In the genomic region with DNA sequence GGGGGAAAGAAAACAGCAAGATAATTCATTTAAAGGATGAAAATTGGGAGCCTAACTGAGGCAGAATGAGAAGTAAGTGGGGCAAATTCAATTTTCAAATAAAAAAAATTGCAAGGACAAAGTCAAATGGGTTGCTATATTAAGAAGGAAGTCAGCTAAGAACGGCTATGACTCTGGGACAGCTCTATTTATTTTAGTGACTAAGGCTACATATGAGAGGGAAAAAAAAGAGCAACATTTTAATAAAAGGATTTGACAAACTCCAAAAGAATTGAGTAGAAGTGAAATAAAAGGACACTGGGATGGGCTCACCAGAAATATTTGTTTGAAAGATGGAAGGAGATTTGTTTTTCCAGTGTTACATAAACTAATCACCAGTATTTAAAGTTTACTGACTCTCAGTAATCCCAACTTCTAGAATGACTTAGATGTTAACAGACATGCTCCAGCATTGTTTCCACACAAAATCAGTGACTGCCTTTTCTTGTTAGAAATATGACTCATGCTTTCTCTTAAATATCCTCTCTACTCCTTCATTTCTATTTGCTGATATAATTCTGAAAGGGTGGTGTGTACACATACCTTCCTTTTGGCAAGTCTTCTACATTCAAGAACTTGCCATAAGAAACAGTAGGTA, we compare ENCODE assay signal across 13 cellular contexts.
DNase-seq lines count a peak whose midpoint lies in the region; TF ChIP-seq lines count a peak whose summit lies in the region.
"Had no signal": no experiment of that assay in that cellular context is flagged by ENCODE, and none has a peak within 500 bp of the region (broad histone marks: within the 10 kb centered on the region; RNA-seq: fewer than 3 reads in every experiment).

No MANE protein-coding gene starts in this region.

- no peak for TF ChIP-seq CTCF in fibroblast of the aortic adventitia (IDR thresholded peaks at IDR 0.05; ENCODE audit: insufficient read depth, low read length)
- TF ChIP-seq CTCF in stomach (IDR thresholded peaks at IDR 0.05): no peak

- WGBS in stomach, 5 donors: 8 to 32% (median 10%) methylated on average over 1 of the region's 1 CpG

- H3K4me3 ChIP-seq in SJSA1 (no peak overlapping the region), fibroblast of the aortic adventitia (ENCODE audit: low read depth, low read length) (no peak overlapping the region), stomach (no peak overlapping the region)
- H3K4me3 ChIP-seq: psoas muscle had no signal

- H3K27me3 ChIP-seq in SJSA1 (replicated peaks) (no peaks in the 10 kb centered on the region), stomach (no peaks in the 10 kb centered on the region)

- intact Hi-C loops in stomach (cut with DNase I; ENCODE audit: low total_unique reads): no loop called here

- no peak for TF ChIP-seq POLR2A in stomach (IDR thresholded peaks at IDR 0.05)

- H3K27ac ChIP-seq in SJSA1 (peak overlapping the region; percentile 71), stomach (peak overlapping the region in 3 of 5 donors; percentile 15 to 49 (median 49))
- H3K27ac ChIP-seq: psoas muscle had no signal

- no peaks in the 10 kb centered on the region for H3K9me3 ChIP-seq in SJSA1 (replicated peaks)
- no peaks in the 10 kb centered on the region for H3K9me3 ChIP-seq in stomach
- H3K9me3 ChIP-seq: psoas muscle had no signal

- TF ChIP-seq EP300 in stomach (IDR thresholded peaks at IDR 0.05): no peak

- peaks cover 31% of the 10 kb centered on the region for H3K4me1 ChIP-seq in SJSA1 (replicated peaks)
- H3K4me1 ChIP-seq in stomach: peaks cover 0 to 11% (median 5%) of the 10 kb centered on the region in 4 donors
- H3K4me1 ChIP-seq: psoas muscle had no signal

- DNase-seq in ELR (ENCODE audit: low read depth): peak; percentile 45
- DNase-seq in SJSA1 (ENCODE audit: low read depth in 1 of 2, low spot score in 2 of 2): peak in 1 of 2 experiments; percentile 85
- DNase-seq in fibroblast of the aortic adventitia (ENCODE audit: low read depth): peak; percentile 72
- DNase-seq in stomach: no peak
- DNase-seq in HuH-7 (ENCODE audit: low spot score): no peak
- no peak for DNase-seq in DMS153 treated with DMSO at 0.1 percent for 48 hours (lab: John Stamatoyannopoulos, UW; ENCODE audit: unreplicated experiment)
- DNase-seq in C1 segment of cervical spinal cord (lab: John Stamatoyannopoulos, UW): no peak
- DNase-seq: activated naive CD8-positive, alpha-beta T cell treated with anti-CD3 and anti-CD28 coated beads, Interleukin-2, amount 50 U/mL, for 24 hours; effector CD4-positive, alpha-beta T cell; GOT3; NCI-H1417 treated with DMSO at 0.1 percent for 48 hours; NCI-H526 treated with DMSO at 0.1 percent for 48 hours; psoas muscle had no signal

- H3K36me3 ChIP-seq in SJSA1 (no peaks in the 10 kb centered on the region), stomach (no peaks in the 10 kb centered on the region)

Comparison
In these comparisons a context has a peak if more than half of its experiments do, and no peak if none do; other contexts are left out.
1. DNase-seq: peak in ELR (single experiment) and fibroblast of the aortic adventitia (single experiment); none in stomach (single experiment), HuH-7 (single experiment), DMS153 treated with DMSO at 0.1 percent for 48 hours (single experiment) and C1 segment of cervical spinal cord (0 of 14).